2 cellular contexts compared by ENCODE assay signal in the genomic region with DNA sequence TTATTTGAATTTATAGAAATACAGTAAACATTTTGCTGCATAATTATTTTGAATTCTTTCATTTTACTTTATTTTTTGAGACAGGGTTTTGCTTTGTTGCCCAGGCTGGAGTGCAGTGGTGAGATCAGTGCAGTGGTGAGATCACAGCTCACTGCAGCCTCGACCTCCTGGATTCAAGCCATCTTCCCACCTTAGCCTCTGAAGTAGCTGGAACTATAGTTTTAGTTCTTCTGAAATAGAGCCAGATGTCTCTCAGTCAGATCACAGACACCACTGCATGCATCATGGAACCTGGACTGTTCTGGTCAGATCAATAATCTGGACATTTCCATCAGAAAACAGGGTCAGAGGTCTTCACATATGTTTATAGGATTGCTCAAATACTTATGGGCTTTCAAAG.
TF ChIP-seq lines count a peak whose summit lies in the region.

No MANE protein-coding gene starts in this region.

TF ChIP-seq in SK-N-SH, 30 proteins besides CTCF, POLR2A, EP300 and RAD21 (continued from another document):
- TF ChIP-seq, protein P1, sequence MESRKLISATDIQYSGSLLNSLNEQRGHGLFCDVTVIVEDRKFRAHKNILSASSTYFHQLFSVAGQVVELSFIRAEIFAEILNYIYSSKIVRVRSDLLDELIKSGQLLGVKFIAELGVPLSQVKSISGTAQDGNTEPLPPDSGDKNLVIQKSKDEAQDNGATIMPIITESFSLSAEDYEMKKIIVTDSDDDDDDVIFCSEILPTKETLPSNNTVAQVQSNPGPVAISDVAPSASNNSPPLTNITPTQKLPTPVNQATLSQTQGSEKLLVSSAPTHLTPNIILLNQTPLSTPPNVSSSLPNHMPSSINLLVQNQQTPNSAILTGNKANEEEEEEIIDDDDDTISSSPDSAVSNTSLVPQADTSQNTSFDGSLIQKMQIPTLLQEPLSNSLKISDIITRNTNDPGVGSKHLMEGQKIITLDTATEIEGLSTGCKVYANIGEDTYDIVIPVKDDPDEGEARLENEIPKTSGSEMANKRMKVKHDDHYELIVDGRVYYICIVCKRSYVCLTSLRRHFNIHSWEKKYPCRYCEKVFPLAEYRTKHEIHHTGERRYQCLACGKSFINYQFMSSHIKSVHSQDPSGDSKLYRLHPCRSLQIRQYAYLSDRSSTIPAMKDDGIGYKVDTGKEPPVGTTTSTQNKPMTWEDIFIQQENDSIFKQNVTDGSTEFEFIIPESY (IDR thresholded peaks at IDR 0.05; ENCODE audit: borderline replicate concordance, low read depth): no peak
- TF ChIP-seq MXI1 (IDR thresholded peaks at IDR 0.05; ENCODE audit: low read depth, low read length) (no peak), YY1 (IDR thresholded peaks at IDR 0.05; ENCODE audit: low read depth) (no peak), SIN3A (IDR thresholded peaks at IDR 0.05; ENCODE audit: borderline replicate concordance, low read depth, low read length) (no peak), TEAD4 (IDR thresholded peaks at IDR 0.05; ENCODE audit: borderline replicate concordance, insufficient read depth) (no peak), NFIC (IDR thresholded peaks at IDR 0.05; ENCODE audit: borderline replicate concordance) (no peak), RCOR1 (IDR thresholded peaks at IDR 0.05; ENCODE audit: low read length) (no peak), FOXJ3 (CRISPR knock-in tag; IDR thresholded peaks at IDR 0.05) (no peak), CHD2 (IDR thresholded peaks at IDR 0.05; ENCODE audit: low read length, partially characterized antibody) (no peak), RFX5 (IDR thresholded peaks at IDR 0.05; ENCODE audit: low read length) (no peak), PBX3 (IDR thresholded peaks at IDR 0.05) (no peak), MAX (IDR thresholded peaks at IDR 0.05; ENCODE audit: low read depth) (no peak), TAF1 (IDR thresholded peaks at IDR 0.05; ENCODE audit: borderline replicate concordance, low read depth, low read length) (no peak), POLR2AphosphoS5 (IDR thresholded peaks at IDR 0.05; ENCODE audit: low read depth, low read length) (no peak), FOSL2 (IDR thresholded peaks at IDR 0.05; ENCODE audit: borderline replicate concordance, low read depth) (no peak)
- TF ChIP-seq, protein P2, sequence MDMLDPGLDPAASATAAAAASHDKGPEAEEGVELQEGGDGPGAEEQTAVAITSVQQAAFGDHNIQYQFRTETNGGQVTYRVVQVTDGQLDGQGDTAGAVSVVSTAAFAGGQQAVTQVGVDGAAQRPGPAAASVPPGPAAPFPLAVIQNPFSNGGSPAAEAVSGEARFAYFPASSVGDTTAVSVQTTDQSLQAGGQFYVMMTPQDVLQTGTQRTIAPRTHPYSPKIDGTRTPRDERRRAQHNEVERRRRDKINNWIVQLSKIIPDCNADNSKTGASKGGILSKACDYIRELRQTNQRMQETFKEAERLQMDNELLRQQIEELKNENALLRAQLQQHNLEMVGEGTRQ (IDR thresholded peaks at IDR 0.05; ENCODE audit: borderline replicate concordance, low read depth, low read length): no peak
- TF ChIP-seq, protein P3, sequence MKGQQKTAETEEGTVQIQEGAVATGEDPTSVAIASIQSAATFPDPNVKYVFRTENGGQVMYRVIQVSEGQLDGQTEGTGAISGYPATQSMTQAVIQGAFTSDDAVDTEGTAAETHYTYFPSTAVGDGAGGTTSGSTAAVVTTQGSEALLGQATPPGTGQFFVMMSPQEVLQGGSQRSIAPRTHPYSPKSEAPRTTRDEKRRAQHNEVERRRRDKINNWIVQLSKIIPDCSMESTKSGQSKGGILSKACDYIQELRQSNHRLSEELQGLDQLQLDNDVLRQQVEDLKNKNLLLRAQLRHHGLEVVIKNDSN (IDR thresholded peaks at IDR 0.05; ENCODE audit: borderline replicate concordance, low read depth): no peak
- TF ChIP-seq, protein P4, sequence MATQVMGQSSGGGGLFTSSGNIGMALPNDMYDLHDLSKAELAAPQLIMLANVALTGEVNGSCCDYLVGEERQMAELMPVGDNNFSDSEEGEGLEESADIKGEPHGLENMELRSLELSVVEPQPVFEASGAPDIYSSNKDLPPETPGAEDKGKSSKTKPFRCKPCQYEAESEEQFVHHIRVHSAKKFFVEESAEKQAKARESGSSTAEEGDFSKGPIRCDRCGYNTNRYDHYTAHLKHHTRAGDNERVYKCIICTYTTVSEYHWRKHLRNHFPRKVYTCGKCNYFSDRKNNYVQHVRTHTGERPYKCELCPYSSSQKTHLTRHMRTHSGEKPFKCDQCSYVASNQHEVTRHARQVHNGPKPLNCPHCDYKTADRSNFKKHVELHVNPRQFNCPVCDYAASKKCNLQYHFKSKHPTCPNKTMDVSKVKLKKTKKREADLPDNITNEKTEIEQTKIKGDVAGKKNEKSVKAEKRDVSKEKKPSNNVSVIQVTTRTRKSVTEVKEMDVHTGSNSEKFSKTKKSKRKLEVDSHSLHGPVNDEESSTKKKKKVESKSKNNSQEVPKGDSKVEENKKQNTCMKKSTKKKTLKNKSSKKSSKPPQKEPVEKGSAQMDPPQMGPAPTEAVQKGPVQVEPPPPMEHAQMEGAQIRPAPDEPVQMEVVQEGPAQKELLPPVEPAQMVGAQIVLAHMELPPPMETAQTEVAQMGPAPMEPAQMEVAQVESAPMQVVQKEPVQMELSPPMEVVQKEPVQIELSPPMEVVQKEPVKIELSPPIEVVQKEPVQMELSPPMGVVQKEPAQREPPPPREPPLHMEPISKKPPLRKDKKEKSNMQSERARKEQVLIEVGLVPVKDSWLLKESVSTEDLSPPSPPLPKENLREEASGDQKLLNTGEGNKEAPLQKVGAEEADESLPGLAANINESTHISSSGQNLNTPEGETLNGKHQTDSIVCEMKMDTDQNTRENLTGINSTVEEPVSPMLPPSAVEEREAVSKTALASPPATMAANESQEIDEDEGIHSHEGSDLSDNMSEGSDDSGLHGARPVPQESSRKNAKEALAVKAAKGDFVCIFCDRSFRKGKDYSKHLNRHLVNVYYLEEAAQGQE (IDR thresholded peaks at IDR 0.05; ENCODE audit: low read depth, low read length): no peak

TF ChIP-seq in SK-N-SH treated with all-trans-retinoic acid at 6 μM for 48 hours, 23 proteins besides CTCF, POLR2A, EP300 and RAD21 (continued from another document):
- TF ChIP-seq PATZ1 (CRISPR knock-in tag; IDR thresholded peaks at IDR 0.05; ENCODE audit: borderline replicate concordance): no peak
- TF ChIP-seq ISL1 (CRISPR knock-in tag; IDR thresholded peaks at IDR 0.05): no peak
- TF ChIP-seq ZFP30 (CRISPR knock-in tag; IDR thresholded peaks at IDR 0.05): no peak
- TF ChIP-seq RARB (CRISPR knock-in tag; IDR thresholded peaks at IDR 0.05): no peak
- TF ChIP-seq OSR1 (CRISPR knock-in tag; IDR thresholded peaks at IDR 0.05): no peak
- TF ChIP-seq TSHZ2 (CRISPR knock-in tag; IDR thresholded peaks at IDR 0.05): no peak
- TF ChIP-seq ZNF70 (CRISPR knock-in tag; IDR thresholded peaks at IDR 0.05): no peak
- no peak for TF ChIP-seq PPARA (CRISPR knock-in tag; IDR thresholded peaks at IDR 0.05; ENCODE audit: borderline replicate concordance)
- TF ChIP-seq CSDC2 (CRISPR knock-in tag; IDR thresholded peaks at IDR 0.05): no peak
- TF ChIP-seq BACH2 (CRISPR knock-in tag; IDR thresholded peaks at IDR 0.05; ENCODE audit: borderline replicate concordance): no peak
